ENCODE assay signal across 9 cellular contexts in genomic region chr22:19110064-19110458, GRCh38. TPM values are rescaled to one million over a fixed set of nuclear protein-coding genes. Genes with fewer than 3 reads are reported as not detected.
DNase-seq lines count a peak whose midpoint lies in the region; ATAC-seq and TF ChIP-seq lines count a peak whose summit lies in the region.
"Had no signal": no experiment of that assay in that cellular context is flagged by ENCODE, and none has a peak within 500 bp of the region (broad histone marks: within the 10 kb centered on the region; RNA-seq: fewer than 3 reads in every experiment).

No MANE protein-coding gene starts in this region.

- no peaks in the 10 kb centered on the region for H3K9me3 Mint-ChIP-seq in activated naive CD4-positive, alpha-beta T cell treated with anti-CD3 and anti-CD28 coated beads, Interleukin-2, amount 50 U/mL, for 24 hours
- H3K9me3 Mint-ChIP-seq in mesothelial cell of epicardium: no peaks in the 10 kb centered on the region

- in situ Hi-C loops in GM13977 (cut with MboI; ENCODE audit: low pct_unique_long_range_greater_than_20kb, low sequenced_read_pairs, unreplicated experiment): no loop called here

- ATAC-seq in GM21447 (IDR thresholded peaks at IDR 0.05; ENCODE audit: unreplicated experiment): no peak

- intact Hi-C loops in adrenal gland (cut with DNase I): no loop called here

- no peaks in the 10 kb centered on the region for H3K27me3 ChIP-seq in adrenal gland

- H3K27ac Mint-ChIP-seq in activated naive CD4-positive, alpha-beta T cell treated with anti-CD3 and anti-CD28 coated beads, Interleukin-2, amount 50 U/mL, for 24 hours: peak overlapping the region; percentile 79
- H3K27ac Mint-ChIP-seq in mesothelial cell of epicardium: peak overlapping the region; percentile 57

- H3K9me3 ChIP-seq in adrenal gland (replicated peaks in 1 of 3): no peaks in the 10 kb centered on the region

- H3K36me3 ChIP-seq in adrenal gland (replicated peaks in 1 of 2) (no peaks in the 10 kb centered on the region), urinary bladder (ENCODE audit: insufficient read depth) (no peaks in the 10 kb centered on the region)

- H3K4me1 ChIP-seq in adrenal gland (replicated peaks in 1 of 2) (peaks cover 15 to 37% of the 10 kb centered on the region in 2 donors), urinary bladder (ENCODE audit: insufficient read depth) (no peaks in the 10 kb centered on the region)

- peak overlapping the region; percentile 78 for H3K4me3 Mint-ChIP-seq in activated naive CD4-positive, alpha-beta T cell treated with anti-CD3 and anti-CD28 coated beads, Interleukin-2, amount 50 U/mL, for 24 hours
- no peak overlapping the region for H3K4me3 Mint-ChIP-seq in mesothelial cell of epicardium

- peak overlapping the region in 4 of 5 donors; percentile 7 to 73 (median 38) for H3K27ac ChIP-seq in adrenal gland
- H3K27ac ChIP-seq in urinary bladder (ENCODE audit: low read depth): peak overlapping the region; percentile 12

- no peak for TF ChIP-seq POLR2A in adrenal gland (IDR thresholded peaks at IDR 0.05)

- WGBS in adrenal gland, 4 donors: 24 to 68% (median 35%) methylated on average over 4 of the region's 4 CpGs
- WGBS in urinary bladder: 78% methylated on average over 4 of the region's 4 CpGs

- peaks cover 74% of the 10 kb centered on the region for H3K4me1 Mint-ChIP-seq in activated naive CD4-positive, alpha-beta T cell treated with anti-CD3 and anti-CD28 coated beads, Interleukin-2, amount 50 U/mL, for 24 hours
- H3K4me1 Mint-ChIP-seq in mesothelial cell of epicardium: peaks cover 8% of the 10 kb centered on the region

- H3K27me3 Mint-ChIP-seq in activated naive CD4-positive, alpha-beta T cell treated with anti-CD3 and anti-CD28 coated beads, Interleukin-2, amount 50 U/mL, for 24 hours: no peaks in the 10 kb centered on the region
- H3K27me3 Mint-ChIP-seq in mesothelial cell of epicardium (ENCODE audit: low read depth): no peaks in the 10 kb centered on the region

- TF ChIP-seq CTCF in adrenal gland (IDR thresholded peaks at IDR 0.05) (no peak), mesothelial cell of epicardium (IDR thresholded peaks at IDR 0.05; ENCODE audit: unreplicated experiment) (no peak), GM13977 (IDR thresholded peaks at IDR 0.05; ENCODE audit: extremely low read depth, insufficient read depth, missing control alignments) (no peak)

- H3K36me3 Mint-ChIP-seq in activated naive CD4-positive, alpha-beta T cell treated with anti-CD3 and anti-CD28 coated beads, Interleukin-2, amount 50 U/mL, for 24 hours: no peaks in the 10 kb centered on the region
- no peaks in the 10 kb centered on the region for H3K36me3 Mint-ChIP-seq in mesothelial cell of epicardium

- H3K4me3 ChIP-seq in adrenal gland (no peak overlapping the region), urinary bladder (ENCODE audit: low read depth, low read length) (no peak overlapping the region)

- no peak for DNase-seq in activated naive CD4-positive, alpha-beta T cell treated with anti-CD3 and anti-CD28 coated beads, Interleukin-2, amount 50 U/mL, for 16 hours
- DNase-seq in adrenal gland (no peak), mesothelial cell of epicardium (ENCODE audit: low spot score in 2 of 2, unreplicated experiment in 2 of 2) (no peak), GM13977 (ENCODE audit: low spot score) (no peak), COR-L47 (lab: John Stamatoyannopoulos, UW) (no peak)

RNA-seq across cellular contexts. Expression of gene DGCR2, which starts 12.2 kb away (rescaled TPM):
- total RNA-seq in adrenal gland: 10 to 100 TPM; 37.8 to 70.1 (median 63.6) TPM
- 10 to 100 TPM; 24.3 to 34.6 (median 29.7) TPM for polyA plus RNA-seq in adrenal gland
- total RNA-seq in mesothelial cell of epicardium: 77.3 to 78.9 TPM (median 78.3 TPM) in 3 replicates
- 41.4 TPM for total RNA-seq in urinary bladder
- polyA plus RNA-seq in urinary bladder: 61.0 TPM

RNA-seq across cellular contexts. Expression of gene TSSK2, which starts 21.0 kb away (rescaled TPM):
- total RNA-seq in adrenal gland (not detected), mesothelial cell of epicardium (not detected in 3 replicates), urinary bladder (not detected)
- polyA plus RNA-seq in adrenal gland (under 1 TPM in 1 of 3 donors, not detected in 2; 0.32 TPM), urinary bladder (0.25 TPM)
- polyA plus RNA-seq: BJ had no signal

RNA-seq across cellular contexts. Expression of gene ESS2, which starts 34.4 kb away (rescaled TPM):
- total RNA-seq in adrenal gland (10 to 100 TPM; 12.1 to 20.4 (median 16.2) TPM), mesothelial cell of epicardium (17.3 to 18.5 TPM (median 18.1 TPM) in 3 replicates), urinary bladder (5.1 TPM)
- polyA plus RNA-seq in adrenal gland (10 to 100 TPM in 2 of 3 donors, 1 to 10 TPM in 1; 4.2 to 36.4 (median 35.0) TPM), urinary bladder (19.2 TPM)

RNA-seq across cellular contexts. Expression of gene GSC2, which starts 40.0 kb away (rescaled TPM):
- total RNA-seq in adrenal gland: not detected
- polyA plus RNA-seq in adrenal gland: not detected
- not detected in 3 replicates for total RNA-seq in mesothelial cell of epicardium
- not detected for total RNA-seq in urinary bladder
- not detected for polyA plus RNA-seq in urinary bladder
- polyA plus RNA-seq: BJ had no signal
